In the genomic region with DNA sequence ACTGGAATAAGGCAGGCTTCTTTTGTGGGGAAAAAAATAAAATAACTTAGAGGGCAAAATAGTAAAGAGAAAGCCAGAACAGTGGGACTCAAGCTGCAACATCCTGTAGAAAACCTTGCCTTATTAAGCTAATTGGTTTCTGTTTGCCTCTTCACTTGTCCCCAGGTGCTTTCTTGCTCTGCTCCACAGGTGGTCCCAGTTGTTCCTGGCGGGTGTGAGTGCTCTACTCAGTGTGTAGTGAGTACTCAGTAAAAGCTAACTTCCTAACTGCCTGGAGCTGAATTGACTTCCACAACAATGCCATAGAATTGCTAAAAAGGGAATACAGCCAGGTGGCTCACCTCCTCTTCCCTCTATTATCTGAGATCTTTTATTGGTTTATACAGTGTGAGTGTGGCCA, we compare ENCODE assay signal across 17 cellular contexts.
DNase-seq lines count a peak whose midpoint lies in the region; ATAC-seq and TF ChIP-seq lines count a peak whose summit lies in the region.
"Had no signal": no experiment of that assay in that cellular context is flagged by ENCODE, and none has a peak within 500 bp of the region (broad histone marks: within the 10 kb centered on the region; RNA-seq: fewer than 3 reads in every experiment).

No MANE protein-coding gene starts in this region.

- H3K9me3 ChIP-seq in OCI-LY3 (ENCODE audit: insufficient read depth, low read length): no peaks in the 10 kb centered on the region
- no peaks in the 10 kb centered on the region for H3K9me3 ChIP-seq in neural progenitor cell (ENCODE audit: low read depth)
- H3K9me3 ChIP-seq: BLaER1 treated with 17β-estradiol and CSF1 and Interleukin-3, amounts not matched to agents 10 nM and 100 nM; lower lobe of right lung; MG63 had no signal

- H4K20me1 ChIP-seq in OCI-LY3 (ENCODE audit: insufficient read depth, low read length) (no peaks in the 10 kb centered on the region), neural progenitor cell (ENCODE audit: low read depth) (no peaks in the 10 kb centered on the region)
- H4K20me1 ChIP-seq: BLaER1 treated with 17β-estradiol and CSF1 and Interleukin-3, amounts not matched to agents 10 nM and 100 nM had no signal

- DNase-seq in NCI-H1092 (lab: John Stamatoyannopoulos, UW): peak; percentile 86
- peak; percentile 90 for DNase-seq in NCI-H2107 treated with DMSO at 0.1 percent for 48 hours (lab: John Stamatoyannopoulos, UW; ENCODE audit: unreplicated experiment)
- DNase-seq in neural progenitor cell (ENCODE audit: low spot score): peak; percentile 90
- no peak for DNase-seq in occipital lobe (lab: John Stamatoyannopoulos, UW)
- DNase-seq: activated CD4-positive, alpha-beta T cell treated with anti-CD3 and anti-CD28 coated beads, Interleukin-2, amount 50 U/mL, for 1 hour; brain microvascular endothelial cell; lower lobe of right lung; MG63; naive thymus-derived CD8-positive, alpha-beta T cell; T1000 had no signal

- H3K4me3 ChIP-seq in OCI-LY3 (ENCODE audit: low read length) (no peak overlapping the region), neural progenitor cell (no peak overlapping the region)
- H3K4me3 ChIP-seq: BLaER1 treated with 17β-estradiol and CSF1 and Interleukin-3, amounts not matched to agents 10 nM and 100 nM; hepatocyte; lower lobe of right lung; MG63 had no signal

- H3K79me2 ChIP-seq in OCI-LY3 (ENCODE audit: low read length): no peaks in the 10 kb centered on the region
- no peaks in the 10 kb centered on the region for H3K79me2 ChIP-seq in neural progenitor cell (ENCODE audit: low read depth)
- H3K79me2 ChIP-seq: hepatocyte had no signal

- no peak overlapping the region for H3K4me3 Mint-ChIP-seq in neural progenitor cell
- H3K4me3 Mint-ChIP-seq: activated naive CD4-positive, alpha-beta T cell treated with anti-CD3 and anti-CD28 coated beads, Interleukin-2, amount 50 U/mL, for 24 hours; naive thymus-derived CD8-positive, alpha-beta T cell had no signal

- no peaks in the 10 kb centered on the region for H3K36me3 ChIP-seq in OCI-LY3 (replicated peaks; ENCODE audit: low read depth, low read length)
- no peaks in the 10 kb centered on the region for H3K36me3 ChIP-seq in neural progenitor cell
- H3K36me3 ChIP-seq: BLaER1 treated with 17β-estradiol and CSF1 and Interleukin-3, amounts not matched to agents 10 nM and 100 nM; brain microvascular endothelial cell; lower lobe of right lung; MG63 had no signal

- no peak overlapping the region for H3K27ac ChIP-seq in OCI-LY3 (ENCODE audit: low read length)
- peak overlapping the region; percentile 86 for H3K27ac ChIP-seq in neural progenitor cell
- H3K27ac ChIP-seq: BLaER1 treated with 17β-estradiol and CSF1 and Interleukin-3, amounts not matched to agents 10 nM and 100 nM; brain microvascular endothelial cell; hepatocyte; lower lobe of right lung had no signal

- peak overlapping the region; percentile 18 for H3K27ac Mint-ChIP-seq in neural progenitor cell
- H3K27ac Mint-ChIP-seq: activated naive CD4-positive, alpha-beta T cell treated with anti-CD3 and anti-CD28 coated beads, Interleukin-2, amount 50 U/mL, for 24 hours; naive thymus-derived CD8-positive, alpha-beta T cell had no signal

- H3K4me1 Mint-ChIP-seq in neural progenitor cell: peaks cover 31% of the 10 kb centered on the region
- H3K4me1 Mint-ChIP-seq: activated naive CD4-positive, alpha-beta T cell treated with anti-CD3 and anti-CD28 coated beads, Interleukin-2, amount 50 U/mL, for 24 hours; naive thymus-derived CD8-positive, alpha-beta T cell had no signal

- H2AFZ ChIP-seq in OCI-LY3 (ENCODE audit: low read depth, low read length) (peak overlapping the region; percentile 70; the same call in 1 of the 2 replicates), neural progenitor cell (replicated peaks) (no peak overlapping the region)
- H2AFZ ChIP-seq: hepatocyte had no signal

- H3K27me3 ChIP-seq in OCI-LY3 (ENCODE audit: low read depth, low read length): no peaks in the 10 kb centered on the region
- H3K27me3 ChIP-seq in neural progenitor cell: no peaks in the 10 kb centered on the region
- H3K27me3 ChIP-seq: BLaER1 treated with 17β-estradiol and CSF1 and Interleukin-3, amounts not matched to agents 10 nM and 100 nM; brain microvascular endothelial cell; hepatocyte; MG63 had no signal

- no peaks in the 10 kb centered on the region for H3K27me3 Mint-ChIP-seq in neural progenitor cell (ENCODE audit: insufficient read depth, low read depth)
- H3K27me3 Mint-ChIP-seq: activated naive CD4-positive, alpha-beta T cell treated with anti-CD3 and anti-CD28 coated beads, Interleukin-2, amount 50 U/mL, for 24 hours; naive thymus-derived CD8-positive, alpha-beta T cell had no signal

- H3K36me3 Mint-ChIP-seq in neural progenitor cell: no peaks in the 10 kb centered on the region
- H3K36me3 Mint-ChIP-seq: activated naive CD4-positive, alpha-beta T cell treated with anti-CD3 and anti-CD28 coated beads, Interleukin-2, amount 50 U/mL, for 24 hours; naive thymus-derived CD8-positive, alpha-beta T cell had no signal

- H3K4me2 ChIP-seq in OCI-LY3 (ENCODE audit: low read length) (peak overlapping the region; percentile 30; the same call in 1 of the 2 replicates), neural progenitor cell (peak overlapping the region; percentile 51)
- H3K4me2 ChIP-seq: BLaER1 treated with 17β-estradiol and CSF1 and Interleukin-3, amounts not matched to agents 10 nM and 100 nM; hepatocyte had no signal

- H3F3A ChIP-seq in neural progenitor cell (ENCODE audit: low read depth): peaks cover 21% of the 10 kb centered on the region

- ATAC-seq in HG02973 (IDR thresholded peaks at IDR 0.05; ENCODE audit: unreplicated experiment) (no peak), GM21381 (IDR thresholded peaks at IDR 0.05; ENCODE audit: unreplicated experiment) (no peak), HG03139 (IDR thresholded peaks at IDR 0.05; ENCODE audit: unreplicated experiment) (no peak)
- ATAC-seq: lower lobe of right lung; naive thymus-derived CD8-positive, alpha-beta T cell had no signal

- H3K4me1 ChIP-seq in OCI-LY3 (ENCODE audit: low read length) (peaks cover 35% of the 10 kb centered on the region), neural progenitor cell (peaks cover 74% of the 10 kb centered on the region)
- H3K4me1 ChIP-seq: lower lobe of right lung had no signal

- TF ChIP-seq CTCF in OCI-LY3 (IDR thresholded peaks at IDR 0.05; ENCODE audit: low read depth, low read length) (no peak), neural progenitor cell (IDR thresholded peaks at IDR 0.05) (no peak)

- H3K9me3 Mint-ChIP-seq in neural progenitor cell: peaks cover 2% of the 10 kb centered on the region
- H3K9me3 Mint-ChIP-seq: activated naive CD4-positive, alpha-beta T cell treated with anti-CD3 and anti-CD28 coated beads, Interleukin-2, amount 50 U/mL, for 24 hours; naive thymus-derived CD8-positive, alpha-beta T cell had no signal

- no peak overlapping the region for H3K9ac ChIP-seq in OCI-LY3 (ENCODE audit: low read length)
- no peak overlapping the region for H3K9ac ChIP-seq in neural progenitor cell
- H3K9ac ChIP-seq: BLaER1 treated with 17β-estradiol and CSF1 and Interleukin-3, amounts not matched to agents 10 nM and 100 nM had no signal
